ENCODE assay signal across 1 cellular context in the genomic region with DNA sequence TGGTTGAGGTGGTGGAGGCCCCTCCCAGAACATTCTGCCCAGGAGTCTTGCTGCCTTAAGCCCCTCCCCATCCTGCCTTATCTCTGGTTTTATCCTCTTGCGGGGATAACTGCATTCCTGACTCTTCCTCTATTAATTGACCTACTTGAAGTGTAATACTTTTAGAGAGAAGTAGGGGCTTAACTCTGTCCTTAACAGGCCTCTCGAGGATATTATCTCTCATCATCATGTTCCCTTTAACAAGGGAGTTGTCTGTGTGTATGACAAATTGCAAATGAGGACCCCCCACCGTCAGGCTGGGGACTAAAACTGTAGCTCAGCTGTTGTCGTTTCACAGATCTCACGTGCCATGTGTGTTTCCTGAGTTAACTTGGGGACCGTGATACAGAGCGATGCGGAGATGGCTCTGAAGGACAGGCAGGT.
TF ChIP-seq lines count a peak whose summit lies in the region.

No MANE protein-coding gene starts in this region.

TF ChIP-seq in IMR-90, 13 proteins besides CTCF, POLR2A, EP300 and RAD21:
- TF ChIP-seq MXI1 (IDR thresholded peaks at IDR 0.05; ENCODE audit: borderline replicate concordance, low read depth, low read length) = no peak
- TF ChIP-seq, protein P1, sequence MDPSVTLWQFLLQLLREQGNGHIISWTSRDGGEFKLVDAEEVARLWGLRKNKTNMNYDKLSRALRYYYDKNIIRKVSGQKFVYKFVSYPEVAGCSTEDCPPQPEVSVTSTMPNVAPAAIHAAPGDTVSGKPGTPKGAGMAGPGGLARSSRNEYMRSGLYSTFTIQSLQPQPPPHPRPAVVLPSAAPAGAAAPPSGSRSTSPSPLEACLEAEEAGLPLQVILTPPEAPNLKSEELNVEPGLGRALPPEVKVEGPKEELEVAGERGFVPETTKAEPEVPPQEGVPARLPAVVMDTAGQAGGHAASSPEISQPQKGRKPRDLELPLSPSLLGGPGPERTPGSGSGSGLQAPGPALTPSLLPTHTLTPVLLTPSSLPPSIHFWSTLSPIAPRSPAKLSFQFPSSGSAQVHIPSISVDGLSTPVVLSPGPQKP (IDR thresholded peaks at IDR 0.05; ENCODE audit: borderline replicate concordance, low read depth, low read length) = no peak
- TF ChIP-seq CEBPB (IDR thresholded peaks at IDR 0.05; ENCODE audit: low read depth, low read length) = no peak
- no peak for TF ChIP-seq FOS (IDR thresholded peaks at IDR 0.05; ENCODE audit: low read depth, low read length)
- no peak for TF ChIP-seq RCOR1 (IDR thresholded peaks at IDR 0.05; ENCODE audit: insufficient replicate concordance, low read length)
- TF ChIP-seq CHD1 (IDR thresholded peaks at IDR 0.05; ENCODE audit: low read depth, low read length) = no peak
- TF ChIP-seq BHLHE40 (IDR thresholded peaks at IDR 0.05; ENCODE audit: low read depth, low read length) = no peak
- no peak for TF ChIP-seq MAFK (IDR thresholded peaks at IDR 0.05; ENCODE audit: low read depth, low read length)
- TF ChIP-seq, protein P2, sequence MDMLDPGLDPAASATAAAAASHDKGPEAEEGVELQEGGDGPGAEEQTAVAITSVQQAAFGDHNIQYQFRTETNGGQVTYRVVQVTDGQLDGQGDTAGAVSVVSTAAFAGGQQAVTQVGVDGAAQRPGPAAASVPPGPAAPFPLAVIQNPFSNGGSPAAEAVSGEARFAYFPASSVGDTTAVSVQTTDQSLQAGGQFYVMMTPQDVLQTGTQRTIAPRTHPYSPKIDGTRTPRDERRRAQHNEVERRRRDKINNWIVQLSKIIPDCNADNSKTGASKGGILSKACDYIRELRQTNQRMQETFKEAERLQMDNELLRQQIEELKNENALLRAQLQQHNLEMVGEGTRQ (IDR thresholded peaks at IDR 0.05; ENCODE audit: low read depth, low read length) = no peak
- no peak for TF ChIP-seq MAZ (IDR thresholded peaks at IDR 0.05; ENCODE audit: borderline replicate concordance, low read depth, low read length)
- no peak for TF ChIP-seq RFX5 (IDR thresholded peaks at IDR 0.05; ENCODE audit: low read depth, low read length)
- no peak for TF ChIP-seq NFE2L2 (IDR thresholded peaks at IDR 0.05; ENCODE audit: low read depth, low read length)
